ENCODE assay signal across 21 cellular contexts in the genomic region with DNA sequence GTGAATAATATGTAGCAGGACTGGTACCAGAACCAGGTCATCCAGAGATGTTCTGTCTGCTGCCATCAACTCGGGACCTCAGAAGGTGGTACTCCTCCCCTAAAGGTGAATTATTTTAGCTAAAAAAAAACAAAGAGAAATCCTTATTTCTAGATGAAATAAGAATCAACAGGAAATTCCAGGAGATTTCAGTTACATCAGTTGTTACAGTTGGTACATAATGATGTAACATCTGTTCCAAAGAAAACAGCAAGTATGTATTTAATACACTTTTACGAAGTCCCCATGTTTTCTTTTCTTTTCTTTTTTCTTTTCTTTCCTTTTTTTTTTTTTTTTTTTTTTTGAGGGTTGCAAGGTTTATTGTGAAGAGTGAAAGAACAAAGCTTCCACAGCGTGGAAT. TPM values are rescaled to one million over a fixed set of nuclear protein-coding genes. Genes with fewer than 3 reads are reported as not detected.
DNase-seq lines count a peak whose midpoint lies in the region; ATAC-seq and TF ChIP-seq lines count a peak whose summit lies in the region.
"Had no signal": no experiment of that assay in that cellular context is flagged by ENCODE, and none has a peak within 500 bp of the region (broad histone marks: within the 10 kb centered on the region; RNA-seq: fewer than 3 reads in every experiment).

No MANE protein-coding gene starts in this region.

- H3K27ac Mint-ChIP-seq in osteocyte (ENCODE audit: unreplicated experiment) (peak overlapping the region; percentile 70), H9 (no peak overlapping the region)
- H3K27ac Mint-ChIP-seq: CD4-positive, alpha-beta memory T cell; HFFc6 had no signal

- H3K9me3 ChIP-seq in DND-41 (ENCODE audit: insufficient read depth, low read length, severe bottlenecking) (no peaks in the 10 kb centered on the region), H9 (ENCODE audit: control insufficient read depth, low read depth, low read length) (no peaks in the 10 kb centered on the region)

- H3K27me3 Mint-ChIP-seq in osteocyte (ENCODE audit: unreplicated experiment) (no peaks in the 10 kb centered on the region), H9 (ENCODE audit: low read depth) (no peaks in the 10 kb centered on the region; the same call in 1 of the 2 replicates)
- H3K27me3 Mint-ChIP-seq: CD4-positive, alpha-beta memory T cell had no signal

- H3K9ac ChIP-seq in DND-41 (ENCODE audit: low read depth, low read length), result no peak overlapping the region
- no peak overlapping the region for H3K9ac ChIP-seq in H9 (ENCODE audit: extremely low read depth, insufficient read length, low read length)

- no peaks in the 10 kb centered on the region for H3K79me2 ChIP-seq in DND-41 (ENCODE audit: insufficient read depth, low read length)
- H3K79me2 ChIP-seq in H9 (ENCODE audit: insufficient read depth, low read length), result no peaks in the 10 kb centered on the region

- H3K4me3 ChIP-seq in AG10803 (ENCODE audit: low read length), result no peak overlapping the region
- H3K4me3 ChIP-seq in DND-41 (ENCODE audit: low read depth in 1 of 2, low read length in 2 of 2), result no peak overlapping the region
- no peak overlapping the region for H3K4me3 ChIP-seq in choroid plexus epithelial cell (ENCODE audit: low read depth, low read length)
- H3K4me3 ChIP-seq: MG63, SK-N-MC had no signal

- H2BK5ac ChIP-seq in H9 (ENCODE audit: insufficient read length, low read length), result no peak overlapping the region

- H3K9me3 Mint-ChIP-seq in osteocyte (ENCODE audit: unreplicated experiment) (peaks cover 13% of the 10 kb centered on the region), H9 (peaks cover 5% of the 10 kb centered on the region in 2 experiments; a peak in 3 of 5 replicates)

- no peak overlapping the region for H3K4ac ChIP-seq in H9 (ENCODE audit: low read depth, low read length)

- H3K4me2 ChIP-seq in DND-41 (ENCODE audit: insufficient read depth, low read length) (no peak overlapping the region), H9 (ENCODE audit: insufficient read depth, insufficient read length, low read length) (no peak overlapping the region)

- no peak overlapping the region for H2BK120ac ChIP-seq in H9 (ENCODE audit: low read depth, low read length, poor library complexity, severe bottlenecking)

- H3K23me2 ChIP-seq in H9 (ENCODE audit: insufficient read length, low read depth, low read length, poor library complexity, severe bottlenecking), result no peaks in the 10 kb centered on the region

- H2BK20ac ChIP-seq in H9 (ENCODE audit: low read depth, low read length, poor library complexity, severe bottlenecking), result no peak overlapping the region

- H3K23ac ChIP-seq in H9 (ENCODE audit: insufficient read length, low read depth, low read length), result no peak overlapping the region

- H3K4me1 ChIP-seq in DND-41 (ENCODE audit: insufficient read depth, low read length) (peaks cover 33% of the 10 kb centered on the region), H9 (ENCODE audit: insufficient read depth, low read length) (no peaks in the 10 kb centered on the region)

- H3K18ac ChIP-seq in H9 (ENCODE audit: insufficient read length, low read depth, low read length), result no peak overlapping the region

- no peak for ATAC-seq in DND-41 (ENCODE audit: insufficient read depth, low read depth)

- H4K5ac ChIP-seq in H9 (ENCODE audit: insufficient read length, low read depth, low read length), result no peak overlapping the region

- no peak overlapping the region for H2AK5ac ChIP-seq in H9 (ENCODE audit: insufficient read length, low read length)

- H3K14ac ChIP-seq in H9 (ENCODE audit: insufficient read depth, low read length), result no peak overlapping the region

- H4K8ac ChIP-seq in H9 (replicated peaks; ENCODE audit: insufficient read length, low read depth, low read length), result no peak overlapping the region

- no peaks in the 10 kb centered on the region for H3K27me3 ChIP-seq in DND-41 (ENCODE audit: insufficient read depth, low read length, poor library complexity)
- H3K27me3 ChIP-seq in H9 (ENCODE audit: insufficient read depth, low read length), result no peaks in the 10 kb centered on the region
- H3K27me3 ChIP-seq: MG63 had no signal

- peak; percentile 21 for DNase-seq in AG10803 (ENCODE audit: low read depth)
- DNase-seq in DND-41, result no peak
- DNase-seq in choroid plexus epithelial cell (ENCODE audit: low read depth), result peak; percentile 69
- DNase-seq in osteocyte (ENCODE audit: extremely low spot score, unreplicated experiment), result no peak
- DNase-seq in H9, result no peak
- DNase-seq in NOMO-1 treated with dmso at 0.1 percent for 144 hours (lab: John Stamatoyannopoulos, UW; ENCODE audit: unreplicated experiment), result no peak
- DNase-seq in activated CD4-positive, alpha-beta T cell treated with anti-CD3 and anti-CD28 coated beads, Interleukin-2, amount 50 U/mL, for 4 hours, result no peak
- DNase-seq: CD4-positive, alpha-beta memory T cell; DMS153; H7; HFFc6; MG63; NCI-H1048; NCI-H1417 treated with DMSO at 0.1 percent for 48 hours; NCI-H187; NCI-H2107; NCI-H510A; SHP77 treated with DMSO at 0.1 percent for 48 hours had no signal

- no peak overlapping the region for H3K56ac ChIP-seq in H9 (ENCODE audit: insufficient read length, low read depth, low read length)

- no CpG with 5 or more reads among the region's 3 CpGs for WGBS in H9 (ENCODE audit: extremely low coverage, insufficient read length, low lambda C conversion rate)

- no peak for TF ChIP-seq CTCF in AG10803 (conservative IDR thresholded peaks at IDR 0.05; ENCODE audit: low read length)
- no peak for TF ChIP-seq CTCF in DND-41 (IDR thresholded peaks at IDR 0.05; ENCODE audit: borderline replicate concordance, extremely low read depth, low read length, poor library complexity, severe bottlenecking)
- no peak for TF ChIP-seq CTCF in choroid plexus epithelial cell (conservative IDR thresholded peaks at IDR 0.05; ENCODE audit: low read depth, low read length)
- TF ChIP-seq CTCF in osteocyte (IDR thresholded peaks at IDR 0.05), result no peak
- TF ChIP-seq CTCF in H9 (conservative IDR thresholded peaks at IDR 0.05), result no peak

- H3K4me1 Mint-ChIP-seq in osteocyte (ENCODE audit: unreplicated experiment) (peaks cover 33% of the 10 kb centered on the region), H9 (no peaks in the 10 kb centered on the region)

- no peak overlapping the region for H3K4me3 Mint-ChIP-seq in osteocyte (ENCODE audit: unreplicated experiment)
- no peak overlapping the region for H3K4me3 Mint-ChIP-seq in H9
- H3K4me3 Mint-ChIP-seq: CD4-positive, alpha-beta memory T cell; HFFc6 had no signal

- no peaks in the 10 kb centered on the region for H3K36me3 ChIP-seq in DND-41 (ENCODE audit: insufficient read depth, low read length)
- H3K36me3 ChIP-seq: MG63 had no signal

- H3K27ac ChIP-seq in DND-41 (ENCODE audit: low read length), result peak overlapping the region; percentile 47
- H3K27ac ChIP-seq in H9 (ENCODE audit: insufficient read length, low read depth, low read length), result no peak overlapping the region
- H3K27ac ChIP-seq: RWPE1, SK-N-MC had no signal

- H2BK12ac ChIP-seq in H9 (ENCODE audit: insufficient read length, low read depth, low read length), result no peak overlapping the region

- H4K91ac ChIP-seq in H9 (ENCODE audit: insufficient read length, low read depth, low read length), result no peak overlapping the region

- no peak overlapping the region for H2AFZ ChIP-seq in DND-41 (ENCODE audit: low read depth, low read length)
- H2AFZ ChIP-seq in H9 (ENCODE audit: low read length), result no peak overlapping the region

- H4K20me1 ChIP-seq in DND-41 (ENCODE audit: insufficient read depth, low read length) (no peaks in the 10 kb centered on the region), H9 (ENCODE audit: control insufficient read depth, insufficient read depth, insufficient read length) (no peaks in the 10 kb centered on the region)

- H2BK15ac ChIP-seq in H9 (ENCODE audit: low read depth, low read length), result no peak overlapping the region

- H3K36me3 Mint-ChIP-seq in osteocyte (ENCODE audit: unreplicated experiment) (no peaks in the 10 kb centered on the region), H9 (ENCODE audit: insufficient read depth in 1 of 3, low read depth in 3 of 3) (peaks cover 3 to 5% (median 4%) of the 10 kb centered on the region in 3 experiments; a peak in 2 of 7 replicates)
- H3K36me3 Mint-ChIP-seq: CD4-positive, alpha-beta memory T cell had no signal

- no peaks in the 10 kb centered on the region for H3K79me1 ChIP-seq in H9 (ENCODE audit: insufficient read depth, low read depth, low read length, poor library complexity, severe bottlenecking)

- H3T11ph ChIP-seq in H9 (ENCODE audit: low read length), result no peak overlapping the region

RNA-seq across cellular contexts. Expression of a gene that starts 33.6 kb away (rescaled TPM):
- total RNA-seq in osteocyte, result not detected in 2 replicates
- not detected in 2 replicates for total RNA-seq in H9 (2021)
- total RNA-seq: Daoy, H7, HFFc6 had no signal

Comparison
In these comparisons a context has a peak if more than half of its experiments do, and no peak if none do; other contexts are left out.
1. DNase-seq: peak in AG10803 (single experiment) and choroid plexus epithelial cell (single experiment); none in DND-41 (single experiment), osteocyte (single experiment), H9 (single experiment), NOMO-1 treated with dmso at 0.1 percent for 144 hours (single experiment) and activated CD4-positive, alpha-beta T cell treated with anti-CD3 and anti-CD28 coated beads, Interleukin-2, amount 50 U/mL, for 4 hours (0 of 2).